ENCODE assay signal across 16 cellular contexts in the genomic region with DNA sequence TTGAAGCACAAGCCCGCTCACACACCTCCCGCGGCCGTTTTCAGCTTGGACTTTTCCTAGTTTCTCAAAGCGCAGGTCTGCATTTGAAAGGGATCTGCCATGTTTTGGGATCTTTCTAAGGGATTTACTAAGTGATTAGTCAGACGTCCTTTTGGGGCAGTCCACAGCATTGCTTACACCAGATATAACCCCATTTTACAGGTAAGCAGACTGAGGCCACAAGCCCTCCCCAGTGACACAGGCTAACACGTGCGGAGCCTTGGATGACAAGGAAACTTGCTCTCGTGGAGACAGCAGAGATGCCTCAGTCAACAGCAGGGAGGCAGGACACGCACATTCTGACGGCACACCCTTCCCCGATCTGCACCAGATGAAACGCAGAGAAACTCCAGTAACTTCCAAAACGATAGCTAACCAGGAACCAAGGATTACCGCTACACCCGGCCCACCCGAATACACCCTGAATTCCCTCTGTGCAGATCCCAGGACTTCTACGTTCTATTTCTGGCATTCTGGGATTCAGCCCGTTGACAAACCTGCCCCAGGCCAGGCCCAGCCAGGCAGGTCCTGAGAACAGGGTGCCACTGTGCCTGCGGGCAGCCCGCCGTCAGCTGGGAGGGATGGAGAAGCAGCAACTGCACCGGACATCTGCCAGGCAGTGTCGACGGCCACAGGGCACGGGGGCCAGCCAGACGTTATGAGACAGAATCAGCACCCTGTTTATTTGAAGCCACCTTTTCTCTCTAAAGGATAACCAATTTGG. TPM values are rescaled to one million over a fixed set of nuclear protein-coding genes. Genes with fewer than 3 reads are reported as not detected.
DNase-seq lines count a peak whose midpoint lies in the region; ATAC-seq and TF ChIP-seq lines count a peak whose summit lies in the region.
"Had no signal": no experiment of that assay in that cellular context is flagged by ENCODE, and none has a peak within 500 bp of the region (broad histone marks: within the 10 kb centered on the region; RNA-seq: fewer than 3 reads in every experiment).

No MANE protein-coding gene starts in this region.

- H3K36me3 ChIP-seq in neural progenitor cell (no peaks in the 10 kb centered on the region), transverse colon (no peaks in the 10 kb centered on the region), mesenchymal stem cell (ENCODE audit: control insufficient read depth in 1 of 2, insufficient read depth in 2 of 2, low read depth in 1 of 2, low read length in 2 of 2) (peaks cover 0 to 4% of the 10 kb centered on the region in 2 experiments)

- no peaks in the 10 kb centered on the region for H3K79me2 ChIP-seq in neural progenitor cell (ENCODE audit: low read depth)

- intact Hi-C loops in Right ventricle myocardium inferior (cut with DNase I) (no loop called here), cardiac septum (cut with DNase I) (no loop called here), transverse colon (cut with DNase I; ENCODE audit: low total_unique reads) (no loop called here)

- H3K4me3 ChIP-seq in neural progenitor cell = no peak overlapping the region
- no peak overlapping the region for H3K4me3 ChIP-seq in transverse colon
- no peak overlapping the region for H3K4me3 ChIP-seq in mesenchymal stem cell (ENCODE audit: insufficient read depth in 1 of 2, low read depth in 1 of 2, low read length in 2 of 2)

- ATAC-seq in Right ventricle myocardium inferior = no peak

- no peaks in the 10 kb centered on the region for H3K79me1 ChIP-seq in mesenchymal stem cell (replicated peaks; ENCODE audit: low read length, poor library complexity, severe bottlenecking)

- H4K91ac ChIP-seq in mesenchymal stem cell (ENCODE audit: low read length) = no peak overlapping the region

- no peak overlapping the region for H2BK12ac ChIP-seq in mesenchymal stem cell (ENCODE audit: low read length in 2 of 2)

- H3K14ac ChIP-seq in mesenchymal stem cell (ENCODE audit: low read length in 2 of 2) = no peak overlapping the region

- H3K4me1 ChIP-seq in neural progenitor cell (peaks cover 4% of the 10 kb centered on the region), transverse colon (peaks cover 10 to 58% (median 39%) of the 10 kb centered on the region in 4 donors), mesenchymal stem cell (ENCODE audit: control insufficient read depth, insufficient read depth, low read depth, low read length) (peaks cover 8% of the 10 kb centered on the region)

- WGBS in transverse colon (ENCODE audit: low coverage in 1 of 2), 2 donors = 83 to 91% methylated on average over 1 to 27 of the region's 27 CpGs
- 90% methylated on average over 18 of the region's 27 CpGs for WGBS in mesenchymal stem cell

- H3K4me2 ChIP-seq in neural progenitor cell (no peak overlapping the region), mesenchymal stem cell (ENCODE audit: low read length, poor library complexity, severe bottlenecking) (no peak overlapping the region)

- H2BK5ac ChIP-seq in mesenchymal stem cell (ENCODE audit: low read depth, low read length, poor library complexity, severe bottlenecking) = no peak overlapping the region

- H2AFZ ChIP-seq in neural progenitor cell (replicated peaks) (no peak overlapping the region), mesenchymal stem cell (ENCODE audit: low read depth, low read length) (no peak overlapping the region)

- no peak overlapping the region for H3K23ac ChIP-seq in mesenchymal stem cell (ENCODE audit: low read length in 2 of 2)

- in situ Hi-C loops in transverse colon (cut with MboI; ENCODE audit: low pct_ligation_motif_present in 1 of 4, low pct_unique_long_range_greater_than_20kb in 1 of 4, low sequenced_read_pairs in 3 of 4) = no loop called here

- no peak overlapping the region for H3K27ac ChIP-seq in neural progenitor cell
- peak overlapping the region; percentile 83 to 89 (median 88) for H3K27ac ChIP-seq in transverse colon
- H3K27ac ChIP-seq in mesenchymal stem cell (ENCODE audit: low read length, poor library complexity, severe bottlenecking) = no peak overlapping the region

- no peak overlapping the region for H3K18ac ChIP-seq in mesenchymal stem cell (ENCODE audit: low read depth in 1 of 2, low read length in 2 of 2)

- H4K20me1 ChIP-seq in neural progenitor cell (ENCODE audit: low read depth) = no peaks in the 10 kb centered on the region

- no peak overlapping the region for H4K8ac ChIP-seq in mesenchymal stem cell (ENCODE audit: low read length)

- H3K27me3 Mint-ChIP-seq in glutamatergic neuron (ENCODE audit: unreplicated experiment) (peaks cover 7% of the 10 kb centered on the region), neural progenitor cell (ENCODE audit: insufficient read depth, low read depth) (peaks cover 18% of the 10 kb centered on the region)

- TF ChIP-seq CTCF in glutamatergic neuron (IDR thresholded peaks at IDR 0.05; ENCODE audit: partially characterized antibody, unreplicated experiment) (no peak), neural progenitor cell (IDR thresholded peaks at IDR 0.05) (no peak), transverse colon (IDR thresholded peaks at IDR 0.05) (no peak)

- peaks cover 23% of the 10 kb centered on the region for H3K27me3 ChIP-seq in neural progenitor cell
- peaks cover 3% of the 10 kb centered on the region for H3K27me3 ChIP-seq in transverse colon
- peaks cover 38 to 80% of the 10 kb centered on the region in 2 experiments for H3K27me3 ChIP-seq in mesenchymal stem cell (ENCODE audit: control insufficient read depth in 1 of 2, insufficient read depth in 1 of 2, low read length in 2 of 2)

- no peak for TF ChIP-seq EP300 in transverse colon (IDR thresholded peaks at IDR 0.05; ENCODE audit: low read depth)

- no peak overlapping the region for H3K27ac Mint-ChIP-seq in glutamatergic neuron (ENCODE audit: unreplicated experiment)
- H3K27ac Mint-ChIP-seq in neural progenitor cell = no peak overlapping the region

- no peak overlapping the region for H2BK15ac ChIP-seq in mesenchymal stem cell (ENCODE audit: low read depth, poor library complexity, severe bottlenecking)

- H3K9me3 Mint-ChIP-seq in glutamatergic neuron (ENCODE audit: unreplicated experiment) (peaks cover 7% of the 10 kb centered on the region), neural progenitor cell (peaks cover 13% of the 10 kb centered on the region)

- H3K9ac ChIP-seq in neural progenitor cell (no peak overlapping the region), mesenchymal stem cell (ENCODE audit: low read length) (no peak overlapping the region)

- H2AK5ac ChIP-seq in mesenchymal stem cell (ENCODE audit: low read length, severe bottlenecking) = no peak overlapping the region

- no peak overlapping the region for H3K4me3 Mint-ChIP-seq in glutamatergic neuron (ENCODE audit: unreplicated experiment)
- H3K4me3 Mint-ChIP-seq in neural progenitor cell = peak overlapping the region; percentile 30

- no peak overlapping the region for H2BK120ac ChIP-seq in mesenchymal stem cell (ENCODE audit: low read depth, low read length)

- DNase-seq in Right ventricle myocardium inferior (ENCODE audit: missing footprints) = peak; percentile 34
- no peak for DNase-seq in cardiac septum (ENCODE audit: low spot score)
- peak; percentile 13 for DNase-seq in glutamatergic neuron
- no peak for DNase-seq in neural progenitor cell (ENCODE audit: low spot score)
- DNase-seq in transverse colon = no peak
- DNase-seq in activated CD8-positive, alpha-beta memory T cell treated with anti-CD3 and anti-CD28 coated beads, Interleukin-2, amount 50 U/mL, for 48 hours = no peak
- DNase-seq in AG20443 (ENCODE audit: low spot score) = no peak
- DNase-seq in mesenchymal stem cell = no peak
- DNase-seq: C1 segment of cervical spinal cord, DMS153, EL, H7, Karpas-422, NCI-H2029, NCI-H510A had no signal

- H3K9me3 ChIP-seq in neural progenitor cell (ENCODE audit: low read depth) = no peaks in the 10 kb centered on the region
- H3K9me3 ChIP-seq in transverse colon = no peaks in the 10 kb centered on the region
- peaks cover 25% of the 10 kb centered on the region for H3K9me3 ChIP-seq in mesenchymal stem cell (ENCODE audit: control insufficient read depth, low read length)

- TF ChIP-seq POLR2A in transverse colon (IDR thresholded peaks at IDR 0.05) = no peak

- H3K4ac ChIP-seq in mesenchymal stem cell (ENCODE audit: low read depth in 1 of 2, low read length in 2 of 2) = no peak overlapping the region

- H3F3A ChIP-seq in neural progenitor cell (ENCODE audit: low read depth) = no peaks in the 10 kb centered on the region

- H3K4me1 Mint-ChIP-seq in glutamatergic neuron (ENCODE audit: low read depth, unreplicated experiment) (peaks cover 8% of the 10 kb centered on the region), neural progenitor cell (peaks cover 2% of the 10 kb centered on the region)

- peaks cover 14% of the 10 kb centered on the region for H3K36me3 Mint-ChIP-seq in glutamatergic neuron (ENCODE audit: unreplicated experiment)
- no peaks in the 10 kb centered on the region for H3K36me3 Mint-ChIP-seq in neural progenitor cell

RNA-seq across cellular contexts. Expression of a gene that starts 27.9 kb away (rescaled TPM):
- total RNA-seq in Right ventricle myocardium inferior = not detected
- not detected for total RNA-seq in cardiac septum
- total RNA-seq in glutamatergic neuron (ENCODE audit: unreplicated experiment) = not detected
- not detected in 2 replicates for total RNA-seq in neural progenitor cell (ENCODE audit: low replicate concordance)
- total RNA-seq in transverse colon = not detected
- not detected for polyA plus RNA-seq in mesenchymal stem cell (2013, experiment 1 of 2)
- polyA plus RNA-seq in mesenchymal stem cell (2013, experiment 2 of 2) = not detected
- total RNA-seq: A172, H7 had no signal

Comparison
In these comparisons a context has a peak if more than half of its experiments do, and no peak if none do; other contexts are left out.
1. DNase-seq: peak in Right ventricle myocardium inferior (single experiment) and glutamatergic neuron (single experiment); none in cardiac septum (single experiment), neural progenitor cell (single experiment), transverse colon (single experiment), activated CD8-positive, alpha-beta memory T cell treated with anti-CD3 and anti-CD28 coated beads, Interleukin-2, amount 50 U/mL, for 48 hours (single experiment), AG20443 (single experiment) and mesenchymal stem cell (single experiment).
2. H3K27ac ChIP-seq: peak in transverse colon (4 of 4); none in neural progenitor cell (single experiment) and mesenchymal stem cell (single experiment).